In the genomic region with DNA sequence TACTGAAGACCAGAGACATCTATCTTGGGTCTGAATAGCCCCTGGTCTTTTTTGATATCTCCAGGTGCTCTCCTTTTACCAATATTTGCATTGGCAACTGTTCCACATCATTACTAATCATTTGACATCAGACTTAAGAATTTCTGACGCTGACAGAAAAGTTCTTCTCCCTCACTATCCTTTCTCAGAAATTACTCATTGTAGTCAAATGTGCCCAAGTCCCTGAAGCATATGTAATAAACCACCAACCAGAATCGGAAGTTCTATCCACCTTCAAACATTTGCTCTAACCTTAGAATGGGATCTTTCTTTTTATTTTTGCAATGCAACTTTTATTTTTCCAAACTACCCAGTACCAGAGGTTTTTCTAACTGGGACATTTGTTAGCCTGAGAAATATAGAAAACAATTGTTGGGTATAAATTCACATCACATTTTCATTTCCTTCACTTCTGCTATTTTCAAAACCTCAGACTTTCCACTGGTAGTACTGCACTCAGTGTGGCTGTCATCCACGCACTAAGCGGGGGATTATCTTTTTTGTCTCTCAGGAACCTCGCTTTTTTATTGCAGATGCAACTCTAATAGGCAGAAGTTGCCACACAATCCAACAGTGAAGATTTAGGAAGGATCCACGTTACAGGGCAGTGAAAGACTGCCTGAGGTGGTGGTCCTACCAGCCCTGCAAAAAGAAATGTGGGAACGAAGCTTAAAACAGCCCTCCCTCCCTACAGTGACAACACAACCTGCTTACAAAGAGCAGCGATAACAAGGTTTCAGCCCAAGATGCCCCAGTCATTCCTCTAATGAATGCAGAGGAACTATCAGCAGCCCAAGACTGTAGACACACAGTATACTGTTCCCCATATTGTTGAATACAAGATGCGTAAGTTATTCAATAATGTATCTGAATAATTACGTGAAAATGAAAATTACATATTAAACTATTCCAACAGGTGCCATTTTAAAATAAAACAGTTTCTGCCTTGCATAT, we compare ENCODE assay signal across 1 cellular context.
TF ChIP-seq lines count a peak whose summit lies in the region.

No MANE protein-coding gene starts in this region.

TF ChIP-seq in HepG2, 621 proteins besides CTCF, POLR2A, EP300 and RAD21 (continued from another document):
- TF ChIP-seq ZNF772 (CRISPR knock-in tag; IDR thresholded peaks at IDR 0.05) (no peak), ZBTB43 (CRISPR knock-in tag; conservative IDR thresholded peaks at IDR 0.05) (no peak), TBX2 (CRISPR knock-in tag; IDR thresholded peaks at IDR 0.05; ENCODE audit: borderline replicate concordance) (no peak), YEATS2 (CRISPR knock-in tag; IDR thresholded peaks at IDR 0.05; ENCODE audit: borderline replicate concordance) (no peak), E2F2 (CRISPR knock-in tag; IDR thresholded peaks at IDR 0.05; ENCODE audit: borderline replicate concordance) (no peak), RORA (CRISPR knock-in tag; IDR thresholded peaks at IDR 0.05) (no peak), ZNF704 (CRISPR knock-in tag; IDR thresholded peaks at IDR 0.05; ENCODE audit: borderline replicate concordance) (no peak)
- TF ChIP-seq, protein P1, sequence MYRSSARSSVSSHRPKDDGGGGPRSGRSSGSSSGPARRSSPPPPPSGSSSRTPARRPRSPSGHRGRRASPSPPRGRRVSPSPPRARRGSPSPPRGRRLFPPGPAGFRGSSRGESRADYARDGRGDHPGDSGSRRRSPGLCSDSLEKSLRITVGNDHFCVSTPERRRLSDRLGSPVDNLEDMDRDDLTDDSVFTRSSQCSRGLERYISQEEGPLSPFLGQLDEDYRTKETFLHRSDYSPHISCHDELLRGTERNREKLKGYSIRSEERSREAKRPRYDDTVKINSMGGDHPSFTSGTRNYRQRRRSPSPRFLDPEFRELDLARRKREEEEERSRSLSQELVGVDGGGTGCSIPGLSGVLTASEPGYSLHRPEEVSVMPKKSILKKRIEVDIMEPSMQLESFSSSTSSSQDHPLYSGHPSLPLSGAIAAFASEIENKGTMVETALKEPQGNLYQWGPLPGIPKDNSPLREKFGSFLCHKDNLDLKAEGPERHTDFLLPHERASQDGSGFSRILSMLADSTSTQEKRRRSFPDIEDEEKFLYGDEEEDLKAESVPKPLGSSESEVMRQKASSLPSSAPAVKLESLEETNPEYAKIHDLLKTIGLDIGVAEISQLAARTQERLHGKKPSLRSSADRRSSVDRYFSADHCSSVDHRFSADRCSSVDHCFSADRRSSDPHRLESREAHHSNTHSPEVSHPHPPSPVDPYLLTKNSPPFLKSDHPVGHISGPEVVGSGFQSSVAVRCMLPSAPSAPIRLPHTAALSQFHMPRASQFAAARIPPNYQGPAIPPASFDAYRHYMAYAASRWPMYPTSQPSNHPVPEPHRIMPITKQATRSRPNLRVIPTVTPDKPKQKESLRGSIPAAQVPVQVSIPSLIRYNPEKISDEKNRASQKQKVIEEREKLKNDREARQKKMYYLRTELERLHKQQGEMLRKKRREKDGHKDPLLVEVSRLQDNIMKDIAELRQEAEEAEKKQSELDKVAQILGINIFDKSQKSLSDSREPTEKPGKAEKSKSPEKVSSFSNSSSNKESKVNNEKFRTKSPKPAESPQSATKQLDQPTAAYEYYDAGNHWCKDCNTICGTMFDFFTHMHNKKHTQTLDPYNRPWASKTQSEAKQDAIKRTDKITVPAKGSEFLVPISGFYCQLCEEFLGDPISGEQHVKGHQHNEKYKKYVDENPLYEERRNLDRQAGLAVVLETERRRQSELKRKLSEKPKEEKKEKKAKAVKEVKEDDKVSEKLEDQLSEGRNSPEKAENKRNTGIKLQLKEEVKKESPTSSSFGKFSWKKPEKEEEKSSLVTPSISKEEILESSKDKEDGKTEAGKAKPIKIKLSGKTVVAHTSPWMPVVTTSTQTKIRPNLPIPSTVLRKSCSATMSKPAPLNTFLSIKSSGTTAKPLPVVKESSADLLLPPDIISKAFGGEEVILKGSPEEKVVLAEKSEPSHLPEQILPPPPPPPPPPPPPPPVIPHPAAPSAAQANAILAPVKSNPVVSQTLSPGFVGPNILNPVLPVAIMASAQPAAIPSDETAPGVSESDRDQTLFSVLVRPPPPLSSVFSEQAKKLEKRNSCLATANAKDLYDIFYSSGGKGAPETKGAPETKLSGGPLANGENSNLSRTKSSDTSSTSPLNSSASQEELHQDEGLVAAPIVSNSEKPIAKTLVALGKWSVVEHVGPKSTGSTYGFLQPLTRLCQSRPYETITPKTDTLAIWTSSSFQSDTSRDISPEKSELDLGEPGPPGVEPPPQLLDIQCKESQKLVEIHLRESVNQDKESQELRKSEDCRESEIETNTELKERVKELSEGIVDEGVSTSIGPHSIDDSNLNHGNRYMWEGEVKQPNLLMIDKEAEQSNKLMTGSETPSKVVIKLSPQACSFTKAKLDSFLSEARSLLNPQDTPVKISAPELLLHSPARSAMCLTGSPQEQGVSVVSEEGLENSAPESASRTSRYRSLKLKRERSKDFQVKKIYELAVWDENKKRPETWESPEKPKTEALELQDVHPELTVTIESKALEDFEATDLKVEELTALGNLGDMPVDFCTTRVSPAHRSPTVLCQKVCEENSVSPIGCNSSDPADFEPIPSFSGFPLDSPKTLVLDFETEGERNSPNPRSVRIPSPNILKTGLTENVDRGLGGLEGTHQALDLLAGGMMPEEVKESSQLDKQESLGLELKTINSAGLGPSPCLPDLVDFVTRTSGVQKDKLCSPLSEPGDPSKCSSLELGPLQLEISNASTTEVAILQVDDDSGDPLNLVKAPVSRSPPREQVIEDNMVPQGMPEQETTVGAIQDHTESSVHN (CRISPR knock-in tag; IDR thresholded peaks at IDR 0.05): no peak
